ENCODE assay signal across 1 cellular context in genomic region chr18:48887905-48888531, GRCh38.
TF ChIP-seq lines count a peak whose summit lies in the region.

No MANE protein-coding gene starts in this region.

TF ChIP-seq in IMR-90, 13 proteins besides CTCF, POLR2A, EP300 and RAD21 (continued from another document):
- TF ChIP-seq CHD1 (IDR thresholded peaks at IDR 0.05; ENCODE audit: low read depth, low read length) (no peak), FOS (IDR thresholded peaks at IDR 0.05; ENCODE audit: low read depth, low read length) (no peak), BHLHE40 (IDR thresholded peaks at IDR 0.05; ENCODE audit: low read depth, low read length) (no peak), MXI1 (IDR thresholded peaks at IDR 0.05; ENCODE audit: borderline replicate concordance, low read depth, low read length) (no peak), RFX5 (IDR thresholded peaks at IDR 0.05; ENCODE audit: low read depth, low read length) (no peak), MAZ (IDR thresholded peaks at IDR 0.05; ENCODE audit: borderline replicate concordance, low read depth, low read length) (no peak), RCOR1 (IDR thresholded peaks at IDR 0.05; ENCODE audit: insufficient replicate concordance, low read length) (no peak), MAFK (IDR thresholded peaks at IDR 0.05; ENCODE audit: low read depth, low read length) (no peak), SMC3 (IDR thresholded peaks at IDR 0.05; ENCODE audit: low read depth, low read length) (no peak)
- TF ChIP-seq, protein P1, sequence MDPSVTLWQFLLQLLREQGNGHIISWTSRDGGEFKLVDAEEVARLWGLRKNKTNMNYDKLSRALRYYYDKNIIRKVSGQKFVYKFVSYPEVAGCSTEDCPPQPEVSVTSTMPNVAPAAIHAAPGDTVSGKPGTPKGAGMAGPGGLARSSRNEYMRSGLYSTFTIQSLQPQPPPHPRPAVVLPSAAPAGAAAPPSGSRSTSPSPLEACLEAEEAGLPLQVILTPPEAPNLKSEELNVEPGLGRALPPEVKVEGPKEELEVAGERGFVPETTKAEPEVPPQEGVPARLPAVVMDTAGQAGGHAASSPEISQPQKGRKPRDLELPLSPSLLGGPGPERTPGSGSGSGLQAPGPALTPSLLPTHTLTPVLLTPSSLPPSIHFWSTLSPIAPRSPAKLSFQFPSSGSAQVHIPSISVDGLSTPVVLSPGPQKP (IDR thresholded peaks at IDR 0.05; ENCODE audit: borderline replicate concordance, low read depth, low read length) = no peak
- TF ChIP-seq, protein P2, sequence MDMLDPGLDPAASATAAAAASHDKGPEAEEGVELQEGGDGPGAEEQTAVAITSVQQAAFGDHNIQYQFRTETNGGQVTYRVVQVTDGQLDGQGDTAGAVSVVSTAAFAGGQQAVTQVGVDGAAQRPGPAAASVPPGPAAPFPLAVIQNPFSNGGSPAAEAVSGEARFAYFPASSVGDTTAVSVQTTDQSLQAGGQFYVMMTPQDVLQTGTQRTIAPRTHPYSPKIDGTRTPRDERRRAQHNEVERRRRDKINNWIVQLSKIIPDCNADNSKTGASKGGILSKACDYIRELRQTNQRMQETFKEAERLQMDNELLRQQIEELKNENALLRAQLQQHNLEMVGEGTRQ (IDR thresholded peaks at IDR 0.05; ENCODE audit: low read depth, low read length) = no peak
